37 cellular contexts compared by ENCODE assay signal in genomic region chr16:49161191-49161590, GRCh38.
"Had no signal": no experiment of that assay in that cellular context is flagged by ENCODE, and none has a peak within 500 bp of the region (broad histone marks: within the 10 kb centered on the region; RNA-seq: fewer than 3 reads in every experiment).

No MANE protein-coding gene starts in this region.

- H3K27me3 Mint-ChIP-seq: activated naive CD4-positive, alpha-beta T cell treated with anti-CD3 and anti-CD28 coated beads, Interleukin-2, amount 10 ng/mL, durations not matched to agents 7 days and 5 days; activated naive CD4-positive, alpha-beta T cell treated with anti-CD3 and anti-CD28 coated beads, Interleukin-2, amount 50 U/mL, for 24 hours; activated naive CD8-positive, alpha-beta T cell treated with anti-CD3 and anti-CD28 coated beads for 36 hours; activated naive CD8-positive, alpha-beta T cell treated with anti-CD3 and anti-CD28 coated beads, Interleukin-2, amount 10 ng/mL, durations not matched to agents 7 days and 5 days; activated naive CD8-positive, alpha-beta T cell treated with anti-CD3 and anti-CD28 coated beads, Interleukin-2, amount 50 U/mL, for 24 hours; activated T-helper 17 cell treated with anti-CD3 and anti-CD28 coated beads, Interleukin-2, amount 50 U/mL, for 72 hours; central memory CD8-positive, alpha-beta T cell had no signal

- DNase-seq: activated effector memory CD4-positive, alpha-beta T cell treated with anti-CD3 and anti-CD28 coated beads, Interleukin-2, amount 50 U/mL, for 16 hours; activated effector memory CD4-positive, alpha-beta T cell treated with Interleukin-2 at 50 U/mL for 16 hours; activated gamma-delta T cell; activated gamma-delta T cell treated with Interleukin-2 at 50 U/mL for 16 hours; activated naive CD4-positive, alpha-beta T cell; activated naive CD4-positive, alpha-beta T cell treated with anti-CD3 and anti-CD28 coated beads for 36 hours; activated naive CD4-positive, alpha-beta T cell treated with anti-CD3 and anti-CD28 coated beads, Interleukin-2, amount 10 ng/mL, durations not matched to agents 7 days and 5 days; activated naive CD4-positive, alpha-beta T cell treated with anti-CD3 and anti-CD28 coated beads, Interleukin-2, amount 50 U/mL, for 16 hours; activated naive CD4-positive, alpha-beta T cell treated with Interleukin-2 at 50 U/mL for 16 hours; activated naive CD8-positive, alpha-beta T cell treated with anti-CD3 and anti-CD28 coated beads for 36 hours; activated naive CD8-positive, alpha-beta T cell treated with anti-CD3 and anti-CD28 coated beads, Interleukin-2, amount 10 ng/mL, durations not matched to agents 7 days and 5 days; activated naive CD8-positive, alpha-beta T cell treated with anti-CD3 and anti-CD28 coated beads, Interleukin-2, amount 50 U/mL, for 24 hours; activated T-cell treated with anti-CD3 and anti-CD28 coated beads, Interleukin-2, amount 50 U/mL, for 24 hours; activated T-cell treated with anti-CD3 and anti-CD28 coated beads, Interleukin-2, amount 50 U/mL, for 4 hours; activated T-cell treated with anti-CD3 and anti-CD28 coated beads, Interleukin-2, amount 50 U/mL, for 48 hours; activated T-cell treated with anti-CD3 and anti-CD28 coated beads, Interleukin-2, amount 50 U/mL, for 72 hours; adrenal gland; amniotic stem cell; amygdala; anterior cingulate cortex; aorta; body of pancreas; brain microvascular endothelial cell; caudate nucleus; central memory CD4-positive, alpha-beta T cell; cerebellar nuclear complex had no signal

- ATAC-seq: activated naive CD4-positive, alpha-beta T cell treated with anti-CD3 and anti-CD28 coated beads, Interleukin-2, amount 50 U/mL, for 72 hours; activated naive CD8-positive, alpha-beta T cell treated with anti-CD3 and anti-CD28 coated beads, Interleukin-2, amount 50 U/mL, for 24 hours; activated T-cell treated with anti-CD3 and anti-CD28 coated beads, Interleukin-2, amount 50 U/mL, for 4 hours; activated T-cell treated with anti-CD3 and anti-CD28 coated beads, Interleukin-2, amount 50 U/mL, for 72 hours; activated T-helper 17 cell treated with anti-CD3 and anti-CD28 coated beads, Interleukin-2, amount 50 U/mL, for 72 hours; body of pancreas had no signal

- H3K4me3 ChIP-seq: adrenal gland, ascending aorta, body of pancreas, breast epithelium, cardiac muscle cell had no signal

- H3K9me3 Mint-ChIP-seq: activated T-helper 1 cell treated with anti-CD3 and anti-CD28 coated beads, Interleukin-12 subunit alpha, Interleukin-12 subunit beta, Interleukin-2, Interleukin-4 antibody, amounts not matched to agents 30 ng/mL and 10 ng/mL and 1 ng/mL, durations not matched to agents 14 hours and 24 hours and 36 hours; brain had no signal

- H3K4me3 Mint-ChIP-seq: activated naive CD4-positive, alpha-beta T cell treated with anti-CD3 and anti-CD28 coated beads for 36 hours; activated naive CD4-positive, alpha-beta T cell treated with anti-CD3 and anti-CD28 coated beads, Interleukin-2, amount 10 ng/mL, durations not matched to agents 7 days and 5 days; activated naive CD4-positive, alpha-beta T cell treated with anti-CD3 and anti-CD28 coated beads, Interleukin-2, amount 50 U/mL, for 24 hours; activated naive CD8-positive, alpha-beta T cell; activated naive CD8-positive, alpha-beta T cell treated with anti-CD3 and anti-CD28 coated beads for 36 hours; activated naive CD8-positive, alpha-beta T cell treated with anti-CD3 and anti-CD28 coated beads, Interleukin-2, amount 10 ng/mL, durations not matched to agents 7 days and 5 days; activated naive CD8-positive, alpha-beta T cell treated with anti-CD3 and anti-CD28 coated beads, Interleukin-2, amount 50 U/mL, for 24 hours; activated T-cell treated with anti-CD3 and anti-CD28 coated beads, Interleukin-2, amount 50 U/mL, for 24 hours; activated T-cell treated with anti-CD3 and anti-CD28 coated beads, Interleukin-2, amount 50 U/mL, for 4 hours; activated T-cell treated with anti-CD3 and anti-CD28 coated beads, Interleukin-2, amount 50 U/mL, for 72 hours; activated T-helper 1 cell treated with anti-CD3 and anti-CD28 coated beads, Interleukin-12 subunit alpha, Interleukin-12 subunit beta, Interleukin-2, Interleukin-4 antibody, amounts not matched to agents 30 ng/mL and 10 ng/mL and 1 ng/mL, durations not matched to agents 14 hours and 24 hours and 36 hours; activated T-helper 17 cell treated with anti-CD3 and anti-CD28 coated beads, Interleukin-2, amount 50 U/mL, for 72 hours; brain; central memory CD8-positive, alpha-beta T cell had no signal

- H3K4me1 Mint-ChIP-seq: activated naive CD4-positive, alpha-beta T cell treated with anti-CD3 and anti-CD28 coated beads, Interleukin-2, amount 10 ng/mL, durations not matched to agents 7 days and 5 days; activated naive CD4-positive, alpha-beta T cell treated with anti-CD3 and anti-CD28 coated beads, Interleukin-2, amount 50 U/mL, for 24 hours; activated naive CD8-positive, alpha-beta T cell treated with anti-CD3 and anti-CD28 coated beads for 36 hours; activated naive CD8-positive, alpha-beta T cell treated with anti-CD3 and anti-CD28 coated beads, Interleukin-2, amount 10 ng/mL, durations not matched to agents 7 days and 5 days; activated naive CD8-positive, alpha-beta T cell treated with anti-CD3 and anti-CD28 coated beads, Interleukin-2, amount 50 U/mL, for 24 hours; activated T-helper 17 cell treated with anti-CD3 and anti-CD28 coated beads, Interleukin-2, amount 50 U/mL, for 72 hours; brain; central memory CD8-positive, alpha-beta T cell had no signal

- H3K27me3 ChIP-seq: adrenal gland, ascending aorta, body of pancreas, brain microvascular endothelial cell, breast epithelium, cardiac muscle cell had no signal

- H3K27ac Mint-ChIP-seq: activated naive CD4-positive, alpha-beta T cell treated with anti-CD3 and anti-CD28 coated beads for 36 hours; activated naive CD4-positive, alpha-beta T cell treated with anti-CD3 and anti-CD28 coated beads, Interleukin-2, amount 10 ng/mL, durations not matched to agents 7 days and 5 days; activated naive CD4-positive, alpha-beta T cell treated with anti-CD3 and anti-CD28 coated beads, Interleukin-2, amount 50 U/mL, for 24 hours; activated naive CD4-positive, alpha-beta T cell treated with anti-CD3 and anti-CD28 coated beads, Interleukin-2, amount 50 U/mL, for 72 hours; activated naive CD8-positive, alpha-beta T cell; activated naive CD8-positive, alpha-beta T cell treated with anti-CD3 and anti-CD28 coated beads for 36 hours; activated naive CD8-positive, alpha-beta T cell treated with anti-CD3 and anti-CD28 coated beads, Interleukin-2, amount 10 ng/mL, durations not matched to agents 7 days and 5 days; activated naive CD8-positive, alpha-beta T cell treated with anti-CD3 and anti-CD28 coated beads, Interleukin-2, amount 50 U/mL, for 24 hours; activated T-cell treated with anti-CD3 and anti-CD28 coated beads, Interleukin-2, amount 50 U/mL, for 24 hours; activated T-cell treated with anti-CD3 and anti-CD28 coated beads, Interleukin-2, amount 50 U/mL, for 72 hours; activated T-helper 1 cell treated with anti-CD3 and anti-CD28 coated beads, Interleukin-12 subunit alpha, Interleukin-12 subunit beta, Interleukin-2, Interleukin-4 antibody, amounts not matched to agents 30 ng/mL and 10 ng/mL and 1 ng/mL, durations not matched to agents 14 hours and 24 hours and 36 hours; activated T-helper 17 cell treated with anti-CD3 and anti-CD28 coated beads, Interleukin-2, amount 50 U/mL, for 72 hours; activated T-helper 2 cell treated with anti-CD3 and anti-CD28 coated beads, Interferon-gamma antibody, Interleukin-2, Interleukin-4, amounts not matched to agents 10 μg/mL and 5 μg/mL and 100 μg/mL, durations not matched to agents 14 hours and 24 hours and 36 hours; brain had no signal

- H3K36me3 ChIP-seq: adrenal gland, ascending aorta, brain microvascular endothelial cell, breast epithelium, cardiac muscle cell had no signal

- H3K36me3 Mint-ChIP-seq: activated naive CD4-positive, alpha-beta T cell treated with anti-CD3 and anti-CD28 coated beads, Interleukin-2, amount 10 ng/mL, durations not matched to agents 7 days and 5 days; activated naive CD4-positive, alpha-beta T cell treated with anti-CD3 and anti-CD28 coated beads, Interleukin-2, amount 50 U/mL, for 24 hours; activated naive CD4-positive, alpha-beta T cell treated with anti-CD3 and anti-CD28 coated beads, Interleukin-2, amount 50 U/mL, for 72 hours; activated naive CD8-positive, alpha-beta T cell; activated naive CD8-positive, alpha-beta T cell treated with anti-CD3 and anti-CD28 coated beads for 36 hours; activated naive CD8-positive, alpha-beta T cell treated with anti-CD3 and anti-CD28 coated beads, Interleukin-2, amount 10 ng/mL, durations not matched to agents 7 days and 5 days; brain had no signal

- H3K4me1 ChIP-seq: adrenal gland, ascending aorta, body of pancreas, breast epithelium had no signal

- H3K9me3 ChIP-seq: ascending aorta, body of pancreas, breast epithelium had no signal

- H3K27ac ChIP-seq: adrenal gland, ascending aorta, body of pancreas, brain microvascular endothelial cell, breast epithelium, cardiac muscle cell had no signal
